13 cellular contexts compared by ENCODE assay signal in genomic region chr16:88882358-88883030, GRCh38. TPM values are rescaled to one million over a fixed set of nuclear protein-coding genes. Genes with fewer than 3 reads are reported as not detected.
DNase-seq lines count a peak whose midpoint lies in the region; ATAC-seq, FAIRE-seq and TF ChIP-seq lines count a peak whose summit lies in the region.
"Had no signal": no experiment of that assay in that cellular context is flagged by ENCODE, and none has a peak within 500 bp of the region (broad histone marks: within the 10 kb centered on the region; RNA-seq: fewer than 3 reads in every experiment).

No MANE protein-coding gene starts in this region.

- CTCF ChIA-PET in activated CD8-positive, alpha-beta T cell treated with anti-CD3 and anti-CD28 coated beads, Interleukin-2, amount 10 ng/mL, durations not matched to agents 7 days and 5 days (lab: Charles Lee): no interaction called here
- CTCF ChIA-PET in activated CD8-positive, alpha-beta T cell treated with anti-CD3 and anti-CD28 coated beads for 36 hours (lab: Charles Lee): no interaction called here

- DNase-seq in activated CD8-positive, alpha-beta T cell treated with anti-CD3 and anti-CD28 coated beads, Interleukin-2, amount 10 ng/mL, durations not matched to agents 7 days and 5 days: no peak
- DNase-seq in activated CD8-positive, alpha-beta T cell treated with anti-CD3 and anti-CD28 coated beads for 36 hours: no peak
- DNase-seq in NB4 (ENCODE audit: low read depth): peak; percentile 52
- peak; percentile 48 for DNase-seq in colonic mucosa
- DNase-seq in small intestine: peak; percentile 57
- no peak for DNase-seq in stimulated activated naive CD8-positive, alpha-beta T cell treated with anti-CD3 and anti-CD28 coated beads, Interleukin-15, Interleukin-2, amounts not matched to agents 100 U/mL and 50 U/mL, for 24 hours
- no peak for DNase-seq in inferior parietal cortex (ENCODE audit: extremely low spot score)
- DNase-seq in heart right ventricle: no peak
- DNase-seq: activated CD8-positive, alpha-beta memory T cell treated with anti-CD3 and anti-CD28 coated beads, Interleukin-2, amount 50 U/mL, for 4 hours; NCI-H1417; NK-92 treated with Interleukin-12 subunit alpha and Interleukin-12 subunit beta, amount 100 ng/mL, for 24 hours had no signal

- peak; percentile 42 for ATAC-seq in activated CD8-positive, alpha-beta T cell treated with anti-CD3 and anti-CD28 coated beads, Interleukin-2, amount 10 ng/mL, durations not matched to agents 7 days and 5 days
- ATAC-seq in activated CD8-positive, alpha-beta T cell treated with anti-CD3 and anti-CD28 coated beads for 36 hours: no peak
- no peak for ATAC-seq in stimulated activated naive CD8-positive, alpha-beta T cell treated with anti-CD3 and anti-CD28 coated beads, Interleukin-15, Interleukin-2, amounts not matched to agents 100 U/mL and 50 U/mL, for 24 hours
- ATAC-seq in heart right ventricle: no peak

- no peak for TF ChIP-seq POLR2A in NB4 (IDR thresholded peaks at IDR 0.05; ENCODE audit: extremely low read depth, insufficient read length)

- H3K4me3 ChIP-seq in NB4 (ENCODE audit: low read depth, low read length): no peak overlapping the region
- H3K4me3 ChIP-seq in colonic mucosa: no peak overlapping the region
- no peak overlapping the region for H3K4me3 ChIP-seq in small intestine (ENCODE audit: low read depth in 1 of 2, low read length in 2 of 2)
- no peak overlapping the region for H3K4me3 ChIP-seq in heart right ventricle

- H3K4me3 Mint-ChIP-seq in activated CD8-positive, alpha-beta T cell treated with anti-CD3 and anti-CD28 coated beads, Interleukin-2, amount 10 ng/mL, durations not matched to agents 7 days and 5 days: no peak overlapping the region
- no peak overlapping the region for H3K4me3 Mint-ChIP-seq in activated CD8-positive, alpha-beta T cell treated with anti-CD3 and anti-CD28 coated beads for 36 hours

- FAIRE-seq in small intestine (lab: Jason Lieb, UNC): no peak

- peaks cover 5% of the 10 kb centered on the region for H3K27me3 ChIP-seq in colonic mucosa
- H3K27me3 ChIP-seq in small intestine (ENCODE audit: control insufficient read depth in 2 of 2, insufficient read depth in 2 of 2, low read length in 2 of 2): no peaks in the 10 kb centered on the region
- peaks cover 0 to 14% (median 4%) of the 10 kb centered on the region in 7 donors for H3K27me3 ChIP-seq in heart right ventricle

- H3K27me3 Mint-ChIP-seq in activated CD8-positive, alpha-beta T cell treated with anti-CD3 and anti-CD28 coated beads, Interleukin-2, amount 10 ng/mL, durations not matched to agents 7 days and 5 days (ENCODE audit: low read depth): no peaks in the 10 kb centered on the region
- no peaks in the 10 kb centered on the region for H3K27me3 Mint-ChIP-seq in activated CD8-positive, alpha-beta T cell treated with anti-CD3 and anti-CD28 coated beads for 36 hours

- no peaks in the 10 kb centered on the region for H3K36me3 Mint-ChIP-seq in activated CD8-positive, alpha-beta T cell treated with anti-CD3 and anti-CD28 coated beads, Interleukin-2, amount 10 ng/mL, durations not matched to agents 7 days and 5 days (ENCODE audit: low read depth)
- no peaks in the 10 kb centered on the region for H3K36me3 Mint-ChIP-seq in activated CD8-positive, alpha-beta T cell treated with anti-CD3 and anti-CD28 coated beads for 36 hours (ENCODE audit: low read depth)

- H3K9ac ChIP-seq in colonic mucosa (ENCODE audit: low read depth in 2 of 2, low read length in 2 of 2): no peak overlapping the region

- TF ChIP-seq CTCF in activated CD8-positive, alpha-beta T cell treated with anti-CD3 and anti-CD28 coated beads for 36 hours (IDR thresholded peaks at IDR 0.05): no peak
- TF ChIP-seq CTCF in NB4 (IDR thresholded peaks at IDR 0.05; ENCODE audit: low read depth, low read length) (no peak), colonic mucosa (IDR thresholded peaks at IDR 0.05) (no peak), heart right ventricle (IDR thresholded peaks at IDR 0.05) (no peak)

- H3K9me3 ChIP-seq in colonic mucosa (no peaks in the 10 kb centered on the region), small intestine (ENCODE audit: control insufficient read depth, low read depth) (no peaks in the 10 kb centered on the region), heart right ventricle (no peaks in the 10 kb centered on the region)

- peaks cover 5% of the 10 kb centered on the region for H3K4me1 Mint-ChIP-seq in activated CD8-positive, alpha-beta T cell treated with anti-CD3 and anti-CD28 coated beads, Interleukin-2, amount 10 ng/mL, durations not matched to agents 7 days and 5 days (ENCODE audit: low read depth)
- H3K4me1 Mint-ChIP-seq in activated CD8-positive, alpha-beta T cell treated with anti-CD3 and anti-CD28 coated beads for 36 hours (ENCODE audit: low read depth): no peaks in the 10 kb centered on the region

- POLR2A ChIA-PET in activated CD8-positive, alpha-beta T cell treated with anti-CD3 and anti-CD28 coated beads, Interleukin-2, amount 10 ng/mL, durations not matched to agents 7 days and 5 days (lab: Charles Lee): no interaction called here
- POLR2A ChIA-PET in activated CD8-positive, alpha-beta T cell treated with anti-CD3 and anti-CD28 coated beads for 36 hours (lab: Charles Lee): interaction anchor here (0.7 kb wide), 1 partner anchor 52 kb away, joined by 3 read pairs; no protein-coding TSS in a partner anchor

- H3K36me3 ChIP-seq in colonic mucosa (no peaks in the 10 kb centered on the region), small intestine (ENCODE audit: control insufficient read depth in 2 of 2, insufficient read depth in 2 of 2, low read length in 2 of 2) (no peaks in the 10 kb centered on the region), heart right ventricle (peaks cover 0 to 85% (median 28%) of the 10 kb centered on the region in 9 donors)

- intact Hi-C loops in activated CD8-positive, alpha-beta T cell treated with anti-CD3 and anti-CD28 coated beads for 36 hours (cut with micrococcal nuclease): no loop called here
- intact Hi-C loops in colonic mucosa (cut with DNase I) (no loop called here), heart right ventricle (cut with DNase I) (no loop called here)

- H3K9me3 Mint-ChIP-seq in activated CD8-positive, alpha-beta T cell treated with anti-CD3 and anti-CD28 coated beads, Interleukin-2, amount 10 ng/mL, durations not matched to agents 7 days and 5 days (ENCODE audit: insufficient read depth): no peaks in the 10 kb centered on the region
- H3K9me3 Mint-ChIP-seq in activated CD8-positive, alpha-beta T cell treated with anti-CD3 and anti-CD28 coated beads for 36 hours: no peaks in the 10 kb centered on the region

- 58 to 77% (median 69%) methylated on average over 25 to 26 of the region's 26 CpGs for WGBS in small intestine, 3 donors
- WGBS in heart right ventricle, 2 donors: 89 to 90% methylated on average over 25 to 26 of the region's 26 CpGs

- H3K27ac ChIP-seq in colonic mucosa (no peak overlapping the region), small intestine (ENCODE audit: low read depth in 1 of 2, low read length in 1 of 2) (no peak overlapping the region), heart right ventricle (no peak overlapping the region)

- H3K27ac Mint-ChIP-seq in activated CD8-positive, alpha-beta T cell treated with anti-CD3 and anti-CD28 coated beads, Interleukin-2, amount 10 ng/mL, durations not matched to agents 7 days and 5 days: peak overlapping the region; percentile 39
- H3K27ac Mint-ChIP-seq in activated CD8-positive, alpha-beta T cell treated with anti-CD3 and anti-CD28 coated beads for 36 hours: no peak overlapping the region

- no peaks in the 10 kb centered on the region for H3K4me1 ChIP-seq in colonic mucosa
- no peaks in the 10 kb centered on the region for H3K4me1 ChIP-seq in small intestine (ENCODE audit: control insufficient read depth in 2 of 2, insufficient read depth in 1 of 2, low read depth in 1 of 2, low read length in 1 of 2)
- H3K4me1 ChIP-seq in heart right ventricle: peaks cover 10 to 22% (median 21%) of the 10 kb centered on the region in 9 donors

RNA-seq across cellular contexts. Expression of gene PABPN1L, which starts 16.0 kb away (rescaled TPM):
- not detected for total RNA-seq in activated CD8-positive, alpha-beta T cell treated with anti-CD3 and anti-CD28 coated beads, Interleukin-2, amount 10 ng/mL, durations not matched to agents 7 days and 5 days
- not detected for total RNA-seq in activated CD8-positive, alpha-beta T cell treated with anti-CD3 and anti-CD28 coated beads for 36 hours
- total RNA-seq in colonic mucosa (not detected), heart right ventricle (under 1 TPM in 1 of 10 donors, not detected in 9; 0.21 TPM)
- polyA plus RNA-seq in small intestine (not detected), heart right ventricle (not detected)
- total RNA-seq: mucosa of gallbladder, ureter had no signal

RNA-seq across cellular contexts. Expression of gene TRAPPC2L, which starts 25.6 kb away (rescaled TPM):
- total RNA-seq in activated CD8-positive, alpha-beta T cell treated with anti-CD3 and anti-CD28 coated beads, Interleukin-2, amount 10 ng/mL, durations not matched to agents 7 days and 5 days: 10 to 100 TPM; 61.2 to 65.3 TPM
- total RNA-seq in activated CD8-positive, alpha-beta T cell treated with anti-CD3 and anti-CD28 coated beads for 36 hours: 10 to 100 TPM; 56.4 to 61.9 TPM
- total RNA-seq in colonic mucosa (10 to 100 TPM; 33.8 to 57.3 TPM), heart right ventricle (10 to 100 TPM; 44.5 to 58.0 (median 50.9) TPM)
- polyA plus RNA-seq in small intestine (10 to 100 TPM; 46.6 to 84.8 (median 60.6) TPM), heart right ventricle (10 to 100 TPM; 37.5 to 63.3 TPM)

RNA-seq across cellular contexts. Expression of gene GALNS, which starts 25.7 kb away (rescaled TPM):
- total RNA-seq in activated CD8-positive, alpha-beta T cell treated with anti-CD3 and anti-CD28 coated beads, Interleukin-2, amount 10 ng/mL, durations not matched to agents 7 days and 5 days: 10 to 100 TPM; 31.1 to 33.3 TPM
- 10 to 100 TPM; 24.5 to 25.4 TPM for total RNA-seq in activated CD8-positive, alpha-beta T cell treated with anti-CD3 and anti-CD28 coated beads for 36 hours
- total RNA-seq in colonic mucosa (10 to 100 TPM; 22.8 to 44.5 TPM), heart right ventricle (10 to 100 TPM; 11.5 to 18.7 (median 13.8) TPM)
- polyA plus RNA-seq in small intestine (10 to 100 TPM; 28.3 to 35.4 (median 32.4) TPM), heart right ventricle (10 to 100 TPM; 13.3 to 17.6 TPM)

Comparison
In these comparisons a context has a peak if more than half of its experiments do, and no peak if none do; other contexts are left out.
1. DNase-seq: peak in NB4 (single experiment), colonic mucosa (single experiment) and small intestine (single experiment); none in activated CD8-positive, alpha-beta T cell treated with anti-CD3 and anti-CD28 coated beads, Interleukin-2, amount 10 ng/mL, durations not matched to agents 7 days and 5 days (single experiment), activated CD8-positive, alpha-beta T cell treated with anti-CD3 and anti-CD28 coated beads for 36 hours (single experiment), stimulated activated naive CD8-positive, alpha-beta T cell treated with anti-CD3 and anti-CD28 coated beads, Interleukin-15, Interleukin-2, amounts not matched to agents 100 U/mL and 50 U/mL, for 24 hours (single experiment), inferior parietal cortex (single experiment) and heart right ventricle (0 of 2).